ENCODE assay signal across 14 cellular contexts in the genomic region with DNA sequence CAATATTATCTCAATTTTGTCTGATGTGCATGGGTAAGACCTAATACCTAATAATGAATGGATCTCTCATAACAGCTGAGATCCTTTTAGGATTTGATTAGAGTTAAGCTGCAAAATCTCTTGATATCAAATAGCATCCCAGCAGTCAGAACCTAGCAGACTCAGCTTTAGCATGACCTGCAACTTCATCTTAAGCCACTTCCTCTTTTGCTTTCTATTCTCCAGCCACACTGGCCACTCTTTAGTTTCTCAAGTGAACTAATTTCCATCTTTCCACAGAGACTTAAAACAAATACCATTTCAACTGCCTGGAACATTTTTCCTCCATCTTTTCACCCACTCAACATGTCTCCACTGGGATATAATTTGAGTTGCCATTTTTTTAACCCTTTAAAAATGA.
DNase-seq lines count a peak whose midpoint lies in the region; ATAC-seq and TF ChIP-seq lines count a peak whose summit lies in the region.
"Had no signal": no experiment of that assay in that cellular context is flagged by ENCODE, and none has a peak within 500 bp of the region (broad histone marks: within the 10 kb centered on the region; RNA-seq: fewer than 3 reads in every experiment).

No MANE protein-coding gene starts in this region.

- H3K4me3 Mint-ChIP-seq in activated T-helper 17 cell treated with anti-CD3 and anti-CD28 coated beads, Interleukin-2, amount 50 U/mL, for 72 hours = no peak overlapping the region
- H3K4me3 Mint-ChIP-seq: CD4-positive, CD25-positive, alpha-beta regulatory T cell; IgD-negative memory B cell had no signal

- H3K4me1 ChIP-seq in adrenal gland (replicated peaks in 1 of 2) = no peaks in the 10 kb centered on the region

- H3K27me3 ChIP-seq in adrenal gland = no peaks in the 10 kb centered on the region

- peaks cover 5% of the 10 kb centered on the region for H3K9me3 Mint-ChIP-seq in activated T-helper 17 cell treated with anti-CD3 and anti-CD28 coated beads, Interleukin-2, amount 50 U/mL, for 72 hours

- no peak overlapping the region for H3K27ac ChIP-seq in adrenal gland

- TF ChIP-seq POLR2A in adrenal gland (IDR thresholded peaks at IDR 0.05) = no peak

- H3K9me3 ChIP-seq in adrenal gland (replicated peaks in 1 of 3) = no peaks in the 10 kb centered on the region

- H3K36me3 ChIP-seq in adrenal gland (replicated peaks in 1 of 2) = no peaks in the 10 kb centered on the region

- no peaks in the 10 kb centered on the region for H3K27me3 Mint-ChIP-seq in activated T-helper 17 cell treated with anti-CD3 and anti-CD28 coated beads, Interleukin-2, amount 50 U/mL, for 72 hours
- H3K27me3 Mint-ChIP-seq: IgD-negative memory B cell had no signal

- TF ChIP-seq CTCF in adrenal gland (IDR thresholded peaks at IDR 0.05) = no peak

- H3K4me1 Mint-ChIP-seq in activated T-helper 17 cell treated with anti-CD3 and anti-CD28 coated beads, Interleukin-2, amount 50 U/mL, for 72 hours = no peaks in the 10 kb centered on the region
- H3K4me1 Mint-ChIP-seq: CD4-positive, CD25-positive, alpha-beta regulatory T cell had no signal

- intact Hi-C loops in adrenal gland (cut with DNase I) = no loop called here

- peak; percentile 64 for DNase-seq in SKM-1 (lab: John Stamatoyannopoulos, UW; ENCODE audit: unreplicated experiment)
- no peak for DNase-seq in GDM1 (lab: John Stamatoyannopoulos, UW)
- DNase-seq in NCI-H748 treated with DMSO at 0.1 percent for 48 hours (lab: John Stamatoyannopoulos, UW) = no peak
- DNase-seq in adrenal gland = no peak
- DNase-seq: activated naive CD4-positive, alpha-beta T cell; CD4-positive, CD25-positive, alpha-beta regulatory T cell; cortex of kidney; midbrain had no signal

- ATAC-seq in GM18858 (IDR thresholded peaks at IDR 0.05; ENCODE audit: unreplicated experiment) = peak; percentile 98
- ATAC-seq in GM21717 (IDR thresholded peaks at IDR 0.05; ENCODE audit: unreplicated experiment) = peak; percentile 97
- ATAC-seq in HG03175 (IDR thresholded peaks at IDR 0.05; ENCODE audit: unreplicated experiment) = peak; percentile 98
- no peak for ATAC-seq in activated T-helper 17 cell treated with anti-CD3 and anti-CD28 coated beads, Interleukin-2, amount 50 U/mL, for 72 hours (replicated peaks)
- ATAC-seq: sciatic nerve had no signal

- H3K27ac Mint-ChIP-seq in activated T-helper 17 cell treated with anti-CD3 and anti-CD28 coated beads, Interleukin-2, amount 50 U/mL, for 72 hours = no peak overlapping the region
- H3K27ac Mint-ChIP-seq: CD4-positive, CD25-positive, alpha-beta regulatory T cell; IgD-negative memory B cell had no signal

- no peaks in the 10 kb centered on the region for H3K36me3 Mint-ChIP-seq in activated T-helper 17 cell treated with anti-CD3 and anti-CD28 coated beads, Interleukin-2, amount 50 U/mL, for 72 hours (ENCODE audit: low read depth)
- H3K36me3 Mint-ChIP-seq: CD4-positive, CD25-positive, alpha-beta regulatory T cell; IgD-negative memory B cell had no signal

- H3K4me3 ChIP-seq in adrenal gland = no peak overlapping the region
